8 cellular contexts compared by ENCODE assay signal in the genomic region with DNA sequence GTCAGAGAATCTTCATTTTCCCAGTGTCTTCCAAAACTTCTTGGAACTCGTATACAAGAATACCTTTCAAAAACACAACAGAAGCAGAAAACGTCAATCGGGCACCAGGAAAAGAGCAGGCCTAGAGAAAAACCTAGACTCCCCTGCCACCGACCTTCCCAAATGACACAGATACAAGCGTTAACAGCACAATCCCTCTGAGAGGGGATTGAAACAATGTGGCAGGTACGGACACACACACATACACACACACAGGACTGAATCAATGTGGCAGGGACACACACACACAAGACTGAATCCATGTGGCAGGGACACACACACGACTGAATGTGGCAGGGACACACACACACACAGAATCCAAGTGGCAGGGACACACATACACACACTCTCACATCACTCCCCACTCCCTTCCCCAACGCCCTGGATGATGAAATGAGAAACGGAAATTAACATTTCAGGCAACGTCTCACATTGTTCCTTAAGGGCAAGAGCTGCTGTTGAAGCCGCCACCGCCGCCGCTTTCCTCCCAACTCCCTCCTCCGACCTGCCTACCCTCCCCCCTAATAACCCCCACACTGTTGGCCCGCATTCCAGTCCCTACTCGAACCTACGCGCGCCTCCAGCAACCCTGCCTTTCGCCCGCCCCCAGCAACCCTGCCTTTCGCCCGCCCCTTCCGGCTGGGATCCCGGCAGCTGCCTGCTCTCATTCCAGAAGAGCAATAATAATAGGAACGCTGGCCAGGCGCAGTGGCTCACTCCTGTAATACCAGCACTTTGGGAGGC.
DNase-seq lines count a peak whose midpoint lies in the region; TF ChIP-seq lines count a peak whose summit lies in the region.

No MANE protein-coding gene starts in this region.

- no peak overlapping the region for H3K4ac ChIP-seq in neuronal stem cell (ENCODE audit: low read length)

- H3K27ac Mint-ChIP-seq in MCF 10A (ENCODE audit: low read depth, unreplicated experiment): no peak overlapping the region

- H2AK5ac ChIP-seq in neuronal stem cell (ENCODE audit: low read depth, low read length): no peak overlapping the region

- no peaks in the 10 kb centered on the region for H3K4me1 Mint-ChIP-seq in MCF 10A (ENCODE audit: insufficient read depth, unreplicated experiment)

- no peak overlapping the region for H4K91ac ChIP-seq in neuronal stem cell (ENCODE audit: low read depth, low read length, poor library complexity)

- no TSS peak for BruUV-seq in MCF 10A (replicated peaks; lab: Mats Ljungman, UMichigan)

- H3K36me3 ChIP-seq in neuronal stem cell (replicated peaks in 1 of 2; ENCODE audit: control insufficient read depth in 2 of 2, insufficient read depth in 2 of 2, low read length in 2 of 2): no peaks in the 10 kb centered on the region

- no peaks in the 10 kb centered on the region for H3K27me3 ChIP-seq in neuronal stem cell (ENCODE audit: control insufficient read depth in 3 of 3, insufficient read depth in 3 of 3, low read depth in 1 of 3, low read length in 3 of 3)

- H3K9me3 Mint-ChIP-seq in MCF 10A (ENCODE audit: unreplicated experiment): no peaks in the 10 kb centered on the region

- no peak for TF ChIP-seq CTCF in MCF 10A (IDR thresholded peaks at IDR 0.05; ENCODE audit: unreplicated experiment)

- H3K4me1 ChIP-seq in neuronal stem cell (ENCODE audit: control insufficient read depth in 2 of 2, insufficient read depth in 1 of 2, low read depth in 1 of 2, low read length in 2 of 2): no peaks in the 10 kb centered on the region

- no peaks in the 10 kb centered on the region for H3K79me1 ChIP-seq in neuronal stem cell (ENCODE audit: low read depth, low read length)

- peak overlapping the region; percentile 74 for H3K27ac ChIP-seq in neuronal stem cell (replicated peaks; ENCODE audit: low read length)

- DNase-seq in D341Med (ENCODE audit: low spot score) (peak; percentile 82), MV-4-11 (lab: John Stamatoyannopoulos, UW) (peak; percentile 60), dermis blood vessel endothelial cell (peak; percentile 77), neuronal stem cell (ENCODE audit: low spot score) (peak; percentile 65), GOT3 (lab: John Stamatoyannopoulos, UW) (no peak), MCF 10A (ENCODE audit: unreplicated experiment) (no peak), NCI-H774 (lab: John Stamatoyannopoulos, UW) (no peak), NCI-H1436 treated with DMSO at 0.1 percent for 48 hours (lab: John Stamatoyannopoulos, UW) (no peak)

- no peak overlapping the region for H2BK12ac ChIP-seq in neuronal stem cell (ENCODE audit: low read length)

- no peak overlapping the region for H3K23ac ChIP-seq in neuronal stem cell (ENCODE audit: low read depth, low read length, poor library complexity)

- peak overlapping the region; percentile 91 for H3K9ac ChIP-seq in neuronal stem cell (ENCODE audit: low read depth, low read length, poor library complexity)

- H3K36me3 Mint-ChIP-seq in MCF 10A (ENCODE audit: insufficient read depth, unreplicated experiment): no peaks in the 10 kb centered on the region

- H3K14ac ChIP-seq in neuronal stem cell (ENCODE audit: low read length): no peak overlapping the region

- H3K4me2 ChIP-seq in neuronal stem cell (ENCODE audit: insufficient read depth, low read length, poor library complexity, severe bottlenecking): peak overlapping the region; percentile 52

- H3K27me3 Mint-ChIP-seq in MCF 10A (ENCODE audit: insufficient read depth, unreplicated experiment): no peaks in the 10 kb centered on the region

- peak overlapping the region in 1 of 2 donors; percentile 82 for H3K4me3 ChIP-seq in neuronal stem cell (ENCODE audit: low read length in 2 of 2)

- CTCF ChIA-PET in MCF 10A (lab: Yijun Ruan, JAX): no interaction called here

- no peak overlapping the region for H4K8ac ChIP-seq in neuronal stem cell (ENCODE audit: low read depth, low read length)

- H2BK5ac ChIP-seq in neuronal stem cell (ENCODE audit: low read length): no peak overlapping the region

- POLR2A ChIA-PET in MCF 10A (lab: Yijun Ruan, JAX): no interaction called here

- no peaks in the 10 kb centered on the region for H3K9me3 ChIP-seq in neuronal stem cell (replicated peaks in 1 of 2; ENCODE audit: control insufficient read depth in 2 of 2, insufficient read depth in 1 of 2, low read depth in 1 of 2, low read length in 2 of 2)

- no peak overlapping the region for H2BK120ac ChIP-seq in neuronal stem cell (ENCODE audit: low read depth, low read length)

- intact Hi-C loops in MCF 10A (cut with micrococcal nuclease): no loop called here

- H2BK15ac ChIP-seq in neuronal stem cell (ENCODE audit: low read length): no peak overlapping the region

- peak overlapping the region; percentile 19 for H3K18ac ChIP-seq in neuronal stem cell (ENCODE audit: low read length)

- H2AFZ ChIP-seq in neuronal stem cell (ENCODE audit: low read length): no peak overlapping the region

- no CpG with 5 or more reads among the region's 28 CpGs for WGBS in neuronal stem cell (ENCODE audit: extremely low coverage in 2 of 2, insufficient read length in 2 of 2, insufficient replicate concordance in 1 of 2), 2 donors

- no peak overlapping the region for H3K4me3 Mint-ChIP-seq in MCF 10A (ENCODE audit: unreplicated experiment)

Comparison
In these comparisons a context has a peak if more than half of its experiments do, and no peak if none do; other contexts are left out.
1. DNase-seq: peak in D341Med (single experiment), MV-4-11 (single experiment), dermis blood vessel endothelial cell (single experiment) and neuronal stem cell (single experiment); none in GOT3 (single experiment), MCF 10A (single experiment), NCI-H774 (single experiment) and NCI-H1436 treated with DMSO at 0.1 percent for 48 hours (single experiment).